In the genomic region with DNA sequence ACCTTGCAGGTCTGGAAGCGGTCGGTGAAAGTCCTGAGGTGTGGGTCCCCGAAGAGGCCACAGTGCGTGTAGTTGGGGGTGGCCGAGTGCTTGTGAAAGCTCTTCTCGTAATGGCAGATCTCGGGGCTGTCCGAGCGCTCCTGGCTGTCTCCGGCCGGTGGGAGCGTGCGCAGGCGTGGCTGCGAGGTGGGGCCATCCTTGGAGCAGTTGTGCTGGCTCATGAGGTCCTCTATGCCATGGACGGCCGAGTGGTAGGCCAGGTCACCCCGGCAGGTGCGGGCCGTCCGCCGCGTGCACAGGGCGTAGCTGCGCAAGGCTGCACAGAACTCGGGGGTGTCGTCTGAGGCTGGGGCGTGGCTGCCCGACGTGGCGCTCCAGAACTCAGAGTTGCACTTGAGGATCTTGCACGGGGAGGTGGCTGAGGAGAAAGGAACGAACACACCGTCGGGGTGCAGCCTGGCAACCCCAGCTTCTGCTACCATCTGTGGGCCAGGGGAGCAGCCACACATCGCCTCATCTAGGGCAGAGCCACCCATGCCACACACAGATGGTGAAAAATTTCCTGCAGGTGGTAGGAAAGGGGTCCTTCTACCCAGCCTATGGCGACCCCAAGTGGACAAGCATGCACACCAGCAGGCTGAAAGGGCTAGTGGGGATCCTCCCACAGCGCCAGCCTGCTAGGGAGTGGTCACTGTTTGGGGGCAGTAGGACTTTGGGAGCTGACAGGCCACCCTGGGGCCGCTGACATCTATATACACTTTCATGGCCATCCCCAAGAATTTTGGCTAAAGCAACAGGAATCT, we compare ENCODE assay signal across 16 cellular contexts. TPM values are rescaled to one million over a fixed set of nuclear protein-coding genes. Genes with fewer than 3 reads are reported as not detected.
DNase-seq lines count a peak whose midpoint lies in the region; ATAC-seq, FAIRE-seq and TF ChIP-seq lines count a peak whose summit lies in the region.
"Had no signal": no experiment of that assay in that cellular context is flagged by ENCODE, and none has a peak within 500 bp of the region (broad histone marks: within the 10 kb centered on the region; RNA-seq: fewer than 3 reads in every experiment).

No MANE protein-coding gene starts in this region.

- H3K9me3 ChIP-seq in HEK293 (ENCODE audit: control insufficient read depth, insufficient read depth, low read depth, low read length) (no peaks in the 10 kb centered on the region), SU-DHL-6 (ENCODE audit: insufficient read depth, low read length) (no peaks in the 10 kb centered on the region)

- no peak overlapping the region for H2AFZ ChIP-seq in SU-DHL-6 (ENCODE audit: low read depth, low read length, severe bottlenecking)

- no peak for TF ChIP-seq POLR2A in H54 (IDR thresholded peaks at IDR 0.05; ENCODE audit: low read depth, low read length)

- ATAC-seq in HG02759 (IDR thresholded peaks at IDR 0.05; ENCODE audit: unreplicated experiment) (no peak), HG02885 (IDR thresholded peaks at IDR 0.05; ENCODE audit: poor library complexity, unreplicated experiment) (no peak)

- no peaks in the 10 kb centered on the region for H3K79me2 ChIP-seq in SU-DHL-6 (ENCODE audit: insufficient read depth, low read length)

- H3K4me3 ChIP-seq in HEK293 (ENCODE audit: low read depth, low read length): no peak overlapping the region
- no peak overlapping the region for H3K4me3 ChIP-seq in SU-DHL-6 (ENCODE audit: insufficient read depth, low read length, poor library complexity, severe bottlenecking)
- no peak overlapping the region for H3K4me3 ChIP-seq in kidney epithelial cell (ENCODE audit: low read depth, low read length)

- no peaks in the 10 kb centered on the region for H4K20me1 ChIP-seq in SU-DHL-6 (ENCODE audit: low read depth, low read length)

- no peaks in the 10 kb centered on the region for H3F3A ChIP-seq in SU-DHL-6 (ENCODE audit: insufficient read depth)

- H3K4me2 ChIP-seq in SU-DHL-6 (ENCODE audit: low read depth, low read length, poor library complexity, severe bottlenecking): no peak overlapping the region

- TF ChIP-seq CTCF in HEK293 (tag by site-specific recombination; IDR thresholded peaks at IDR 0.05): peak; percentile 32; the same call in 1 of the 2 replicates
- TF ChIP-seq CTCF in SU-DHL-6 (IDR thresholded peaks at IDR 0.05; ENCODE audit: insufficient read depth, low read length, poor library complexity, severe bottlenecking): peak; percentile 16
- peak; percentile 2 for TF ChIP-seq CTCF in kidney epithelial cell (IDR thresholded peaks at IDR 0.05; ENCODE audit: insufficient read depth, low read length, poor library complexity, severe bottlenecking)

- POLR2A ChIA-PET in HEK293 (lab: Yijun Ruan, JAX): interaction anchor here (1.5 kb wide), 1 partner anchor 8 kb away, joined by 3 read pairs; no protein-coding TSS in a partner anchor

- no peak for FAIRE-seq in H54 (lab: Jason Lieb, UNC)
- FAIRE-seq: TTC549 had no signal

- CTCF ChIA-PET in HEK293 (lab: Yijun Ruan, JAX): interaction anchor here (0.8 to 1.1 kb wide), 2 partner anchors 18 to 22 kb away, joined by 3 read pairs; no protein-coding TSS in a partner anchor

- H3K9me2 ChIP-seq in SU-DHL-6 (replicated peaks; ENCODE audit: insufficient read depth, low read length): no peaks in the 10 kb centered on the region

- no peak overlapping the region for H3K27ac ChIP-seq in HEK293 (ENCODE audit: extremely low read depth, low read depth, low read length)
- no peak overlapping the region for H3K27ac ChIP-seq in SU-DHL-6 (ENCODE audit: low read depth, low read length)

- H3K4me1 ChIP-seq in HEK293 (ENCODE audit: control insufficient read depth, insufficient read depth, low read length): no peaks in the 10 kb centered on the region

- no peak overlapping the region for H3K9ac ChIP-seq in SU-DHL-6 (ENCODE audit: low read length)

- DNase-seq in DMS 273 (lab: John Stamatoyannopoulos, UW; ENCODE audit: unreplicated experiment): peak; percentile 61
- DNase-seq in DMS 273 treated with DMSO at 0.1 percent for 48 hours (lab: John Stamatoyannopoulos, UW): no peak
- DNase-seq in kidney epithelial cell (ENCODE audit: low read depth): no peak
- no peak for DNase-seq in H54 (ENCODE audit: insufficient read length, low spot score)
- DNase-seq: 8988T; DMS79 treated with DMSO at 0.1 percent for 48 hours; midbrain; NCI-H2171 treated with DMSO at 0.1 percent for 48 hours; stimulated activated CD4-positive, alpha-beta T cell treated with anti-CD3 and anti-CD28 coated beads, Interleukin-2, amount 100 ng/mL, for 48 hours had no signal

- H3K27me3 ChIP-seq in SU-DHL-6 (ENCODE audit: low read length) (no peaks in the 10 kb centered on the region), kidney epithelial cell (ENCODE audit: control insufficient read depth, insufficient read depth, low read length) (peaks cover 3% of the 10 kb centered on the region)

- H3K36me3 ChIP-seq in HEK293 (ENCODE audit: control insufficient read depth in 2 of 2, insufficient read depth in 1 of 2, low read length in 2 of 2) (peaks cover 0 to 54% of the 10 kb centered on the region in 2 experiments; a peak in 2 of 3 replicates), SU-DHL-6 (ENCODE audit: low read length) (no peaks in the 10 kb centered on the region), kidney epithelial cell (ENCODE audit: control insufficient read depth, insufficient read depth, low read length) (no peaks in the 10 kb centered on the region)

TF ChIP-seq in HEK293, 187 proteins besides CTCF, POLR2A, EP300 and RAD21 (continues in another document):
- TF ChIP-seq ZNF211 (tag by site-specific recombination; IDR thresholded peaks at IDR 0.05; ENCODE audit: low read depth) (no peak), ZNF341 (tag by site-specific recombination; IDR thresholded peaks at IDR 0.05; ENCODE audit: low read depth) (no peak), ZNF302 (tag by site-specific recombination; IDR thresholded peaks at IDR 0.05; ENCODE audit: low read depth) (no peak), ZNF521 (tag by site-specific recombination; IDR thresholded peaks at IDR 0.05) (no peak), ZNF175 (tag by site-specific recombination; IDR thresholded peaks at IDR 0.05) (no peak), ZNF274 (IDR thresholded peaks at IDR 0.05; ENCODE audit: low read length) (no peak), ZNF274 (tag by site-specific recombination; IDR thresholded peaks at IDR 0.05; ENCODE audit: borderline replicate concordance) (no peak), ZNF292 (tag by site-specific recombination; IDR thresholded peaks at IDR 0.05; ENCODE audit: borderline replicate concordance, low read depth) (no peak), ZNF626 (tag by site-specific recombination; IDR thresholded peaks at IDR 0.05) (no peak), GLIS2 (tag by site-specific recombination; IDR thresholded peaks at IDR 0.05) (no peak), ZNF433 (tag by site-specific recombination; IDR thresholded peaks at IDR 0.05; ENCODE audit: low read depth) (no peak), ZSCAN30 (tag by site-specific recombination; IDR thresholded peaks at IDR 0.05) (no peak), ZNF664 (tag by site-specific recombination; IDR thresholded peaks at IDR 0.05) (no peak), YY2 (tag by site-specific recombination; IDR thresholded peaks at IDR 0.05) (no peak), ZBTB21 (tag by site-specific recombination; IDR thresholded peaks at IDR 0.05) (no peak)
- TF ChIP-seq, protein P1, sequence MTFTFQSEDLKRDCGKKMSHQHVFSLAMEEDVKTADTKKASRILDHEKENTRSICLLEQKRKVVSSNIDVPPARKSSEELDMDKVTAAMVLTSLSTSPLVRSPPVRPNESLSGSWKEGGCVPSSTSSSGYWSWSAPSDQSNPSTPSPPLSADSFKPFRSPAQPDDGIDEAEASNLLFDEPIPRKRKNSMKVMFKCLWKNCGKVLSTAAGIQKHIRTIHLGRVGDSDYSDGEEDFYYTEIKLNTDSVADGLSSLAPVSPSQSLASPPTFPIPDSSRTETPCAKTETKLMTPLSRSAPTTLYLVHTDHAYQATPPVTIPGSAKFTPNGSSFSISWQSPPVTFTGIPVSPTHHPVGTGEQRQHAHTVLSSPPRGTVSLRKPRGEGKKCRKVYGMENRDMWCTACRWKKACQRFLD (tag by site-specific recombination; IDR thresholded peaks at IDR 0.05): no peak
- TF ChIP-seq, protein P2, sequence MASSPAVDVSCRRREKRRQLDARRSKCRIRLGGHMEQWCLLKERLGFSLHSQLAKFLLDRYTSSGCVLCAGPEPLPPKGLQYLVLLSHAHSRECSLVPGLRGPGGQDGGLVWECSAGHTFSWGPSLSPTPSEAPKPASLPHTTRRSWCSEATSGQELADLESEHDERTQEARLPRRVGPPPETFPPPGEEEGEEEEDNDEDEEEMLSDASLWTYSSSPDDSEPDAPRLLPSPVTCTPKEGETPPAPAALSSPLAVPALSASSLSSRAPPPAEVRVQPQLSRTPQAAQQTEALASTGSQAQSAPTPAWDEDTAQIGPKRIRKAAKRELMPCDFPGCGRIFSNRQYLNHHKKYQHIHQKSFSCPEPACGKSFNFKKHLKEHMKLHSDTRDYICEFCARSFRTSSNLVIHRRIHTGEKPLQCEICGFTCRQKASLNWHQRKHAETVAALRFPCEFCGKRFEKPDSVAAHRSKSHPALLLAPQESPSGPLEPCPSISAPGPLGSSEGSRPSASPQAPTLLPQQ (tag by site-specific recombination; IDR thresholded peaks at IDR 0.05): no peak
- TF ChIP-seq, protein P3, sequence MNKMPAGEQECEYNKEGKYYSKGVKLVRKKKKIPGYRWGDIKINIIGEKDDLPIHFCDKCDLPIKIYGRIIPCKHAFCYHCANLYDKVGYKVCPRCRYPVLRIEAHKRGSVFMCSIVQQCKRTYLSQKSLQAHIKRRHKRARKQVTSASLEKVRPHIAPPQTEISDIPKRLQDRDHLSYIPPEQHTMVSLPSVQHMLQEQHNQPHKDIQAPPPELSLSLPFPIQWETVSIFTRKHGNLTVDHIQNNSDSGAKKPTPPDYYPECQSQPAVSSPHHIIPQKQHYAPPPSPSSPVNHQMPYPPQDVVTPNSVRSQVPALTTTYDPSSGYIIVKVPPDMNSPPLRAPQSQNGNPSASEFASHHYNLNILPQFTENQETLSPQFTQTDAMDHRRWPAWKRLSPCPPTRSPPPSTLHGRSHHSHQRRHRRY (tag by site-specific recombination; IDR thresholded peaks at IDR 0.05): no peak
- TF ChIP-seq, protein P4, sequence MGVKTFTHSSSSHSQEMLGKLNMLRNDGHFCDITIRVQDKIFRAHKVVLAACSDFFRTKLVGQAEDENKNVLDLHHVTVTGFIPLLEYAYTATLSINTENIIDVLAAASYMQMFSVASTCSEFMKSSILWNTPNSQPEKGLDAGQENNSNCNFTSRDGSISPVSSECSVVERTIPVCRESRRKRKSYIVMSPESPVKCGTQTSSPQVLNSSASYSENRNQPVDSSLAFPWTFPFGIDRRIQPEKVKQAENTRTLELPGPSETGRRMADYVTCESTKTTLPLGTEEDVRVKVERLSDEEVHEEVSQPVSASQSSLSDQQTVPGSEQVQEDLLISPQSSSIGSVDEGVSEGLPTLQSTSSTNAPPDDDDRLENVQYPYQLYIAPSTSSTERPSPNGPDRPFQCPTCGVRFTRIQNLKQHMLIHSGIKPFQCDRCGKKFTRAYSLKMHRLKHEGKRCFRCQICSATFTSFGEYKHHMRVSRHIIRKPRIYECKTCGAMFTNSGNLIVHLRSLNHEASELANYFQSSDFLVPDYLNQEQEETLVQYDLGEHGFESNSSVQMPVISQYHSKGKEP (tag by site-specific recombination; IDR thresholded peaks at IDR 0.05): no peak

RNA-seq across cellular contexts. Expression of a gene that starts 36.7 kb away (rescaled TPM):
- total RNA-seq in kidney epithelial cell: 0.29 and 1.0 TPM in 2 replicates
- total RNA-seq: HT1080, RPMI7951 had no signal
